In the genomic region with DNA sequence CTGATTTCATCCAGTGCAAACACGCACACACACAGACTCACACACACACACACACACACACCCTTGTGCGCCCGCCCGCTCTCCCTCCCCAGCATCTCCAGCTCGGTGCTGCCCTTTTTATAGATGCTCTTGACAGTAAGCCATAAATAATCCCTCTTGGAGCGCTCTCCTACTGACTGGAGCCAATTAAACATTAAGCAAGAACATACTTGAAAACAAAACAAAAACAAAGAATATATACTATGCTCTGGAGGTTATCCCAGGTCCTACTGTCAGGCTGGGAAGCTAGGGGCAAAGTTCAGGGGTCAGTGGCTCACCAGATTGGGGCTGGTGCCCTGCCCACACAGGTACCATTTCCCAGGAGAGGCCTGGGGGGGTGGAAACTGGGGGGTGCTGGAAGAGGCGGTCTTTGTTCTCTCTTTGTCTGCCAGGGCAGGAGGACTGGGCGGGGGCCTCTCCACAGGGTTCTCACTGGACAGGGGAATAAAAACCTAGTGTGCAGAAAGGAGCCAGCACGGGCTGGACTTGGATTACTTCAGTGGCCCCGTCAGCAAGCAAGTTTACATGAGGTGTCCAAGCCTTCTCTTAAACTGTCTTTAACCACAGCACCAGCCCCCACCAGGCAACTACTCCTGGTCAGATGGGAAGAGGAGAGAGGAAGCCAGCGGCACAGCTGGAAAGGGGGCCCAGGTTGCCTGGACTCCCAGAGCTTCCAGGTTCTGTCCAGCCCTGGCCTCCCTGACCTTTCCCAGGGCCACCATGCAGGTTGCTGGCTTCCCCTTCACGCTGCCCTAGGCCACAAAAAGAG, we compare ENCODE assay signal across 8 cellular contexts. TPM values are rescaled to one million over a fixed set of nuclear protein-coding genes. Genes with fewer than 3 reads are reported as not detected.
A peak's percentile ranks its signal among the peaks of the same experiment; 100 is the strongest.
DNase-seq lines count a peak whose midpoint lies in the region; ATAC-seq and TF ChIP-seq lines count a peak whose summit lies in the region.

No MANE protein-coding gene starts in this region.

- peaks cover 19 to 53% of the 10 kb centered on the region in 2 donors for H3K4me1 ChIP-seq in lung (ENCODE audit: control insufficient read depth in 2 of 2, insufficient read depth in 2 of 2, low read length in 2 of 2)

- H3K27ac Mint-ChIP-seq in CD14-positive monocyte: peak overlapping the region in 5 of 7 donors; percentile 2 to 91 (median 80)

- in situ Hi-C loops in astrocyte of the cerebellum (cut with HindIII; ENCODE audit: low sequenced_read_pairs): no loop called here

- WGBS in lung, 2 donors: 40 to 62% methylated on average over 12 of the region's 12 CpGs

- H3K27ac ChIP-seq in lung (ENCODE audit: low read depth in 1 of 2, low read length in 1 of 2) (peak overlapping the region; percentile 62 to 83), dorsolateral prefrontal cortex (peak overlapping the region in 10 of 59 donors; percentile 12 to 46 (median 34))

- peaks cover 68 to 73% of the 10 kb centered on the region in 2 donors for H3K36me3 Mint-ChIP-seq in CD14-positive monocyte

- H3K4me1 Mint-ChIP-seq in CD14-positive monocyte: peaks cover 63% of the 10 kb centered on the region

- TF ChIP-seq CTCF in CD14-positive monocyte (IDR thresholded peaks at IDR 0.05): no peak
- no peak for TF ChIP-seq CTCF in astrocyte of the cerebellum (IDR thresholded peaks at IDR 0.05; ENCODE audit: low read depth, low read length, missing control alignments)
- no peak for TF ChIP-seq CTCF in lung (IDR thresholded peaks at IDR 0.05; ENCODE audit: control extremely low read depth, extremely low read depth)
- TF ChIP-seq CTCF in dorsolateral prefrontal cortex (IDR thresholded peaks at IDR 0.05 in 54 of 56, conservative IDR thresholded peaks at IDR 0.05 in 2 of 56; ENCODE audit: low read depth in 1 of 56, partially characterized antibody in 56 of 56): no peak

- no peaks in the 10 kb centered on the region for H3K9me3 Mint-ChIP-seq in CD14-positive monocyte

- intact Hi-C loops in CD14-positive monocyte (cut with micrococcal nuclease) (no loop called here), dorsolateral prefrontal cortex (cut with DNase I) (no loop called here)

- DNase-seq in CD14-positive monocyte (ENCODE audit: low spot score): no peak
- DNase-seq in NCI-H187 (lab: John Stamatoyannopoulos, UW): peak; percentile 66 to 91
- DNase-seq in astrocyte of the cerebellum (ENCODE audit: low read depth): peak; percentile 74
- DNase-seq in lung (ENCODE audit: low spot score): no peak
- no peak for DNase-seq in dorsolateral prefrontal cortex
- no peak for DNase-seq in cerebellum (ENCODE audit: low spot score)

- no peak overlapping the region for H3K4me3 ChIP-seq in astrocyte of the cerebellum (ENCODE audit: low read depth, low read length)
- no peak overlapping the region for H3K4me3 ChIP-seq in lung
- no peak overlapping the region for H3K4me3 ChIP-seq in dorsolateral prefrontal cortex

- H3K4me3 Mint-ChIP-seq in CD14-positive monocyte: peak overlapping the region; percentile 54 to 79

- H3K36me3 ChIP-seq in lung (ENCODE audit: control insufficient read depth in 2 of 2, insufficient read depth in 2 of 2, low read length in 2 of 2): peaks cover 0 to 12% of the 10 kb centered on the region in 2 donors

- peaks cover 0 to 2% (median 1%) of the 10 kb centered on the region in 3 donors for H3K27me3 Mint-ChIP-seq in CD14-positive monocyte (ENCODE audit: low read depth in 3 of 3)

- H3K27me3 ChIP-seq in lung (ENCODE audit: control insufficient read depth, insufficient read depth) (no peaks in the 10 kb centered on the region), dorsolateral prefrontal cortex (no peaks in the 10 kb centered on the region)

- no peaks in the 10 kb centered on the region for H3K9me3 ChIP-seq in lung (ENCODE audit: control insufficient read depth in 2 of 2, insufficient read depth in 1 of 2, low read length in 1 of 2)

- ATAC-seq in lung (ENCODE audit: insufficient read depth, low FRiP score): peak; percentile 43
- ATAC-seq in HG03521 (IDR thresholded peaks at IDR 0.05; ENCODE audit: unreplicated experiment): no peak
- ATAC-seq in HG03159 (IDR thresholded peaks at IDR 0.05; ENCODE audit: unreplicated experiment): no peak

RNA-seq across cellular contexts. Expression of a gene that starts 16.1 kb away (rescaled TPM):
- polyA plus RNA-seq in CD14-positive monocyte: 1 to 10 TPM; 5.6 to 6.5 TPM
- total RNA-seq in lung: 10 to 100 TPM; 11.5 to 42.5 TPM
- 10 to 100 TPM in 1 of 2 donors, 1 to 10 TPM in 1; 8.8 to 10.8 TPM for polyA plus RNA-seq in lung
- 1 to 10 TPM in 117 of 120 experiments, under 1 TPM in 3; 0.89 to 7.2 (median 2.6) TPM for total RNA-seq in dorsolateral prefrontal cortex
- 4.3 TPM for total RNA-seq in cerebellum

RNA-seq across cellular contexts. Expression of a gene that starts 53.6 kb away (rescaled TPM):
- polyA plus RNA-seq in CD14-positive monocyte: 100 to 1,000 TPM; 525 to 548 TPM
- total RNA-seq in lung: 100 to 1,000 TPM; 136 to 289 TPM
- polyA plus RNA-seq in lung: 100 to 1,000 TPM; 256 to 421 TPM
- 100 to 1,000 TPM; 118 to 280 (median 179) TPM for total RNA-seq in dorsolateral prefrontal cortex
- total RNA-seq in cerebellum: 84.8 TPM

Comparison
In these comparisons a context has a peak if more than half of its experiments do, and no peak if none do; other contexts are left out.
1. DNase-seq: peak in NCI-H187 (2 of 2) and astrocyte of the cerebellum (single experiment); none in CD14-positive monocyte (single experiment), lung (single experiment), dorsolateral prefrontal cortex (0 of 10) and cerebellum (single experiment).